In genomic region chr1:54324031-54324654, GRCh38 we compare ENCODE assay signal across 11 cellular contexts.
A peak's percentile ranks its signal among the peaks of the same experiment; 100 is the strongest.
DNase-seq lines count a peak whose midpoint lies in the region; ATAC-seq and TF ChIP-seq lines count a peak whose summit lies in the region.
"Had no signal": no experiment of that assay in that cellular context is flagged by ENCODE, and none has a peak within 500 bp of the region (broad histone marks: within the 10 kb centered on the region; RNA-seq: fewer than 3 reads in every experiment).

No MANE protein-coding gene starts in this region.

- H3K4me3 ChIP-seq in AG04450 (ENCODE audit: low read depth, low read length) = peak overlapping the region; percentile 4; the same call in 1 of the 2 replicates
- no peak overlapping the region for H3K4me3 ChIP-seq in cardiac muscle cell

- ATAC-seq in WTC11 = peak; percentile 8
- no peak for ATAC-seq in GM21717 (IDR thresholded peaks at IDR 0.05; ENCODE audit: unreplicated experiment)

- no peak for DNase-seq in AG04450 (ENCODE audit: low read depth, low spot score)
- no peak for DNase-seq in WTC11 (ENCODE audit: low spot score)
- DNase-seq in cardiac muscle cell (ENCODE audit: low read depth in 1 of 2, low spot score in 1 of 2) = peak; percentile 57 to 70
- DNase-seq in neural crest cell (ENCODE audit: low read depth, low spot score) = no peak
- DNase-seq in activated CD4-positive, alpha-beta T cell treated with anti-CD3 and anti-CD28 coated beads, Interleukin-2, amount 10 ng/mL, durations not matched to agents 7 days and 5 days = no peak
- no peak for DNase-seq in SHP77 treated with DMSO at 0.1 percent for 48 hours (lab: John Stamatoyannopoulos, UW)
- DNase-seq in mucosa of gallbladder (ENCODE audit: low spot score) = no peak
- DNase-seq: GDM1, NCI-H1105 had no signal

- no peaks in the 10 kb centered on the region for H3K9me3 Mint-ChIP-seq in WTC11
- no peaks in the 10 kb centered on the region for H3K9me3 Mint-ChIP-seq in neural crest cell
- no peaks in the 10 kb centered on the region for H3K9me3 Mint-ChIP-seq in activated CD4-positive, alpha-beta T cell treated with anti-CD3 and anti-CD28 coated beads, Interleukin-2, amount 10 ng/mL, durations not matched to agents 7 days and 5 days

- H3K27me3 ChIP-seq in AG04450 (ENCODE audit: control insufficient read depth, insufficient read depth, low read length) (no peaks in the 10 kb centered on the region), cardiac muscle cell (no peaks in the 10 kb centered on the region)

- peak overlapping the region; percentile 71 for H3K27ac Mint-ChIP-seq in WTC11
- peak overlapping the region; percentile 58 for H3K27ac Mint-ChIP-seq in neural crest cell (ENCODE audit: unreplicated experiment)
- no peak overlapping the region for H3K27ac Mint-ChIP-seq in activated CD4-positive, alpha-beta T cell treated with anti-CD3 and anti-CD28 coated beads, Interleukin-2, amount 10 ng/mL, durations not matched to agents 7 days and 5 days

- peak overlapping the region; percentile 11 for H3K27ac ChIP-seq in AG04450 (ENCODE audit: low read depth, low read length)
- H3K27ac ChIP-seq in cardiac muscle cell = peak overlapping the region; percentile 44
- H3K27ac ChIP-seq: HL-60 had no signal

- peaks cover 66% of the 10 kb centered on the region for H3K4me1 ChIP-seq in cardiac muscle cell (ENCODE audit: low read depth)

- H3K36me3 ChIP-seq in cardiac muscle cell = no peaks in the 10 kb centered on the region

- POLR2A ChIA-PET in AG04450 (lab: Yijun Ruan, JAX) = interaction anchor here (0.8 kb wide), 1 partner anchor 11 kb away, joined by 3 read pairs; no protein-coding TSS in a partner anchor
- POLR2A ChIA-PET in WTC11 (lab: Charles Lee) = interaction anchor here (1.0 to 1.9 kb wide), 4 partner anchors 9 to 165 kb away, joined by 4 to 8 read pairs (median 5); no protein-coding TSS in a partner anchor
- POLR2A ChIA-PET in activated CD4-positive, alpha-beta T cell treated with anti-CD3 and anti-CD28 coated beads, Interleukin-2, amount 10 ng/mL, durations not matched to agents 7 days and 5 days (lab: Charles Lee) = no interaction called here

- H3K4me1 Mint-ChIP-seq in WTC11 (peaks cover 95% of the 10 kb centered on the region), neural crest cell (peaks cover 92% of the 10 kb centered on the region)
- peaks cover 18% of the 10 kb centered on the region for H3K4me1 Mint-ChIP-seq in activated CD4-positive, alpha-beta T cell treated with anti-CD3 and anti-CD28 coated beads, Interleukin-2, amount 10 ng/mL, durations not matched to agents 7 days and 5 days

- H3K27me3 Mint-ChIP-seq in WTC11 (ENCODE audit: low read depth) (no peaks in the 10 kb centered on the region), neural crest cell (ENCODE audit: low read depth) (no peaks in the 10 kb centered on the region)
- no peaks in the 10 kb centered on the region for H3K27me3 Mint-ChIP-seq in activated CD4-positive, alpha-beta T cell treated with anti-CD3 and anti-CD28 coated beads, Interleukin-2, amount 10 ng/mL, durations not matched to agents 7 days and 5 days

- TF ChIP-seq CTCF in AG04450 (IDR thresholded peaks at IDR 0.05; ENCODE audit: low read depth, low read length) (no peak), WTC11 (IDR thresholded peaks at IDR 0.05) (no peak), cardiac muscle cell (IDR thresholded peaks at IDR 0.05; ENCODE audit: low read depth, low read length) (no peak), neural crest cell (conservative IDR thresholded peaks at IDR 0.05) (no peak)

- H3K4me3 Mint-ChIP-seq in WTC11 (no peak overlapping the region), neural crest cell (peak overlapping the region; percentile 24)
- no peak overlapping the region for H3K4me3 Mint-ChIP-seq in activated CD4-positive, alpha-beta T cell treated with anti-CD3 and anti-CD28 coated beads, Interleukin-2, amount 10 ng/mL, durations not matched to agents 7 days and 5 days

- H3K36me3 Mint-ChIP-seq in WTC11 (no peaks in the 10 kb centered on the region), neural crest cell (ENCODE audit: low read depth) (no peaks in the 10 kb centered on the region)
- H3K36me3 Mint-ChIP-seq in activated CD4-positive, alpha-beta T cell treated with anti-CD3 and anti-CD28 coated beads, Interleukin-2, amount 10 ng/mL, durations not matched to agents 7 days and 5 days (ENCODE audit: low read depth) = peaks cover 11% of the 10 kb centered on the region

- CTCF ChIA-PET in AG04450 (lab: Charles Lee) (interaction anchor here (0.6 to 1.1 kb wide), 2 partner anchors 10 to 30 kb away, joined by 3 to 4 read pairs; no protein-coding TSS in a partner anchor), WTC11 (lab: Charles Lee) (interaction anchor here (0.6 to 2.6 kb wide), 14 partner anchors 9 to 175 kb away, joined by 3 to 10 read pairs (median 4); partner anchors contain the start of gene SSBP3)
- CTCF ChIA-PET in activated CD4-positive, alpha-beta T cell treated with anti-CD3 and anti-CD28 coated beads, Interleukin-2, amount 10 ng/mL, durations not matched to agents 7 days and 5 days (lab: Charles Lee) = interaction anchor here (2.4 kb wide), 1 partner anchor 10 kb away, joined by 5 read pairs; no protein-coding TSS in a partner anchor

- H3K9me3 ChIP-seq in AG04450 (ENCODE audit: control insufficient read depth, insufficient read depth, low read length) (no peaks in the 10 kb centered on the region), cardiac muscle cell (ENCODE audit: low read depth) (no peaks in the 10 kb centered on the region)

TF ChIP-seq in WTC11, 78 proteins besides CTCF, POLR2A, EP300 and RAD21:
- no peak for TF ChIP-seq ZNF671 (CRISPR knock-in tag; IDR thresholded peaks at IDR 0.05)
- no peak for TF ChIP-seq ZMAT4 (CRISPR knock-in tag; IDR thresholded peaks at IDR 0.05)
- TF ChIP-seq SMAD4 (CRISPR knock-in tag; IDR thresholded peaks at IDR 0.05) = no peak
- no peak for TF ChIP-seq PRDM15 (CRISPR knock-in tag; IDR thresholded peaks at IDR 0.05)
- no peak for TF ChIP-seq MXD4 (CRISPR knock-in tag; IDR thresholded peaks at IDR 0.05; ENCODE audit: borderline replicate concordance)
- no peak for TF ChIP-seq FOXK1 (CRISPR knock-in tag; IDR thresholded peaks at IDR 0.05)

Comparison
In these comparisons a context has a peak if more than half of its experiments do, and no peak if none do; other contexts are left out.
1. DNase-seq: peak in cardiac muscle cell (2 of 2); none in AG04450 (single experiment), WTC11 (single experiment), neural crest cell (single experiment), activated CD4-positive, alpha-beta T cell treated with anti-CD3 and anti-CD28 coated beads, Interleukin-2, amount 10 ng/mL, durations not matched to agents 7 days and 5 days (single experiment), SHP77 treated with DMSO at 0.1 percent for 48 hours (single experiment) and mucosa of gallbladder (single experiment).